8 cellular contexts compared by ENCODE assay signal in the genomic region with DNA sequence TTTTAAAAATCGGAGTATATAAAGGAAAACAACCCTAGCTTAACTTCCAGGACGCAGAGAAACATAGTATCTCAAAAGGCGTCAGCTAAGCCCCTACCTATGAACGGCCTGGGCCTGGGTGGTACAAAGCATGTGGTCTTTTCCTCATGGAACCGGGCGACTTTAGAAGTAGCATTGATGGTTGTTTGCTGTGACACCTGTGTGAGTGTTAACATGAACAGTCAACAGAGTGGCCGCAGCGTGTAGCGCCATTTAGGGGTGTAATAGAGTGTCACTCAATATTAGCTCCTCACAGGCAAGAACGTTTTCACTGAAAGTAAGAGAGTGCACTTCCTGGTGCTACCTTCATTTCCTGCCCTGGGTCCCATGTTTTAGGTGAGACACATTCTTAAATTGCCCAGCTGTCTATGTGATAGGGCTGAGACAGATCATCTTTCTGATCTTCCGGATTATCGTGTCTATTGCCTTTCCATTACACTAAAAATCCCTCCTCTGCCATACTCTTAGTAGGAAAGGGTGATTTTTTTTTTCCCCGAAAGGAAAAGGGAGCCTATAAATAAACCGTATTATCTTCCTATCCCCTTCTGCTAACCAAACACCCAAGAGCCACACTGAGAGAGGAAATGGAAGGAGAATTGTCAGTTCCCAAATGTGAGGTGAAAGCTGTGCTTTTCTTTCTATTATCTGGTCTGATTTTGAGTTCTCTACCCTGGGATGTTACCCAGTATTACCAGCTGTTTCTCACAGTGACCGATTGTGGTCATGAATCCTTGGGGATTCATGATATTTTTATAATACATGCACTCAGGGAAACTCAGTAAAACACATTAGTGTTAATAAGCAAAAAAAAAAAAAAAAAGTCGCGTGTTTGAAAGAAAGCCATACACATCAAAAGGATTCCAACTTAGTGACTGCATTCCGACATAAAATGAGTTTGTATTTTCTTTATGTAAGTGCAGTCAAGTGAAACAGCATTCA. TPM values are rescaled to one million over a fixed set of nuclear protein-coding genes. Genes with fewer than 3 reads are reported as not detected.
DNase-seq lines count a peak whose midpoint lies in the region; ATAC-seq and TF ChIP-seq lines count a peak whose summit lies in the region.

No MANE protein-coding gene starts in this region.

- peak; percentile 45 for ATAC-seq in CD4-positive, alpha-beta T cell (ENCODE audit: poor library complexity)
- ATAC-seq in GM19351 (IDR thresholded peaks at IDR 0.05; ENCODE audit: unreplicated experiment): peak; percentile 31

- POLR2A ChIA-PET in CD4-positive, alpha-beta T cell (lab: Charles Lee): interaction anchor here (0.6 to 3.4 kb wide), 13 partner anchors 11 to 1625 kb away, joined by 3 to 36 read pairs (median 5); partner anchors contain the start of genes DCAF17, METTL8 and TLK1

- H3K4me3 ChIP-seq in iPS-15b (ENCODE audit: low read depth, low read length): peak overlapping the region; percentile 94

- no peaks in the 10 kb centered on the region for H3K27me3 ChIP-seq in CD4-positive, alpha-beta T cell (ENCODE audit: control insufficient read depth, insufficient read depth, low read length)
- no peaks in the 10 kb centered on the region for H3K27me3 ChIP-seq in iPS-15b (ENCODE audit: control insufficient read depth, insufficient read depth, low read length)

- DNase-seq in CD4-positive, alpha-beta T cell: peak; percentile 23 to 65 (median 48)
- DNase-seq in SK-N-DZ (ENCODE audit: low spot score) (peak; percentile 20), NCI-H187 (lab: John Stamatoyannopoulos, UW) (no peak)
- DNase-seq in activated naive CD8-positive, alpha-beta T cell treated with anti-CD3 and anti-CD28 coated beads for 36 hours: peak; percentile 61
- DNase-seq in stimulated activated CD4-positive, alpha-beta T cell treated with anti-CD3 and anti-CD28 coated beads, Interleukin-12 subunit alpha, Interleukin-12 subunit beta, amount 100 ng/mL, for 48 hours (ENCODE audit: low read depth in 2 of 3, low spot score in 1 of 3): peak; percentile 26 to 51 (median 42)

- H3K36me3 ChIP-seq in iPS-15b (ENCODE audit: control insufficient read depth, insufficient read depth, low read length): no peaks in the 10 kb centered on the region

- H3K27ac Mint-ChIP-seq in CD4-positive, alpha-beta T cell: peak overlapping the region; percentile 94
- H3K27ac Mint-ChIP-seq in IgD-negative memory B cell: peak overlapping the region; percentile 91 to 92 (median 92)
- peak overlapping the region; percentile 96 for H3K27ac Mint-ChIP-seq in activated naive CD8-positive, alpha-beta T cell treated with anti-CD3 and anti-CD28 coated beads for 36 hours

- no peaks in the 10 kb centered on the region for H3K9me3 ChIP-seq in CD4-positive, alpha-beta T cell (ENCODE audit: control insufficient read depth, low read length)
- no peaks in the 10 kb centered on the region for H3K9me3 ChIP-seq in iPS-15b (ENCODE audit: control insufficient read depth, insufficient read depth, low read length)

- H3K9me3 Mint-ChIP-seq in CD4-positive, alpha-beta T cell: no peaks in the 10 kb centered on the region
- H3K9me3 Mint-ChIP-seq in IgD-negative memory B cell: peaks cover 0 to 2% (median 0%) of the 10 kb centered on the region in 3 donors
- H3K9me3 Mint-ChIP-seq in activated naive CD8-positive, alpha-beta T cell treated with anti-CD3 and anti-CD28 coated beads for 36 hours: peaks cover 3% of the 10 kb centered on the region

- TF ChIP-seq CTCF in CD4-positive, alpha-beta T cell (IDR thresholded peaks at IDR 0.05): no peak

- H3K9ac ChIP-seq in iPS-15b (ENCODE audit: low read depth, low read length): peak overlapping the region; percentile 95

- peaks cover 62% of the 10 kb centered on the region for H3K4me1 Mint-ChIP-seq in CD4-positive, alpha-beta T cell (ENCODE audit: low read depth)
- H3K4me1 Mint-ChIP-seq in IgD-negative memory B cell: peaks cover 22 to 29% (median 28%) of the 10 kb centered on the region in 3 donors
- peaks cover 36% of the 10 kb centered on the region for H3K4me1 Mint-ChIP-seq in activated naive CD8-positive, alpha-beta T cell treated with anti-CD3 and anti-CD28 coated beads for 36 hours

- intact Hi-C loops in CD4-positive, alpha-beta T cell (cut with DNase I, micrococcal nuclease): loop anchor here (5.0 to 10.0 kb wide), 3 partner anchors 37 to 1064 kb away; partner anchors contain the start of genes ERICH2 (in 1 of the 2) and METAP1D (in 1 of the 2)

- CTCF ChIA-PET in CD4-positive, alpha-beta T cell (lab: Charles Lee): interaction anchor here (0.9 to 3.4 kb wide), 6 partner anchors 22 to 992 kb away, joined by 3 to 43 read pairs (median 20); partner anchors contain the start of genes DCAF17, HAT1 and METTL8

- peaks cover 45% of the 10 kb centered on the region for H3K36me3 Mint-ChIP-seq in CD4-positive, alpha-beta T cell (ENCODE audit: low read depth)
- no peaks in the 10 kb centered on the region for H3K36me3 Mint-ChIP-seq in IgD-negative memory B cell
- peaks cover 25% of the 10 kb centered on the region for H3K36me3 Mint-ChIP-seq in activated naive CD8-positive, alpha-beta T cell treated with anti-CD3 and anti-CD28 coated beads for 36 hours

- H3K27ac ChIP-seq in CD4-positive, alpha-beta T cell (ENCODE audit: low read depth, low read length): peak overlapping the region; percentile 86

- H3K27me3 Mint-ChIP-seq in CD4-positive, alpha-beta T cell: no peaks in the 10 kb centered on the region
- H3K27me3 Mint-ChIP-seq in IgD-negative memory B cell: no peaks in the 10 kb centered on the region
- H3K27me3 Mint-ChIP-seq in activated naive CD8-positive, alpha-beta T cell treated with anti-CD3 and anti-CD28 coated beads for 36 hours: no peaks in the 10 kb centered on the region

- peaks cover 4% of the 10 kb centered on the region for H3K4me1 ChIP-seq in iPS-15b (ENCODE audit: control insufficient read depth, insufficient read depth, low read length)

- H3K4me3 Mint-ChIP-seq in CD4-positive, alpha-beta T cell: peak overlapping the region; percentile 97
- peak overlapping the region; percentile 88 to 96 (median 94) for H3K4me3 Mint-ChIP-seq in IgD-negative memory B cell
- H3K4me3 Mint-ChIP-seq in activated naive CD8-positive, alpha-beta T cell treated with anti-CD3 and anti-CD28 coated beads for 36 hours: peak overlapping the region; percentile 95

RNA-seq across cellular contexts. Expression of gene GORASP2, which starts 1.4 kb away (rescaled TPM):
- total RNA-seq in CD4-positive, alpha-beta T cell: 10 to 100 TPM; 87.3 to 95.7 TPM
- 74.1 TPM for polyA plus RNA-seq in IgD-negative memory B cell
- 35.8 and 42.4 TPM in 2 replicates for polyA plus RNA-seq in SK-N-DZ (2014; cell fraction: cytosol; rRNA removed)
- 11.0 and 23.8 TPM in 2 replicates for polyA plus RNA-seq in SK-N-DZ (2014; cell fraction: nucleus; rRNA removed)
- total RNA-seq in activated naive CD8-positive, alpha-beta T cell treated with anti-CD3 and anti-CD28 coated beads for 36 hours: 10 to 100 TPM; 84.5 to 95.0 TPM

Comparison
In these comparisons a context has a peak if more than half of its experiments do, and no peak if none do; other contexts are left out.
1. DNase-seq: peak in CD4-positive, alpha-beta T cell (10 of 10), SK-N-DZ (single experiment), activated naive CD8-positive, alpha-beta T cell treated with anti-CD3 and anti-CD28 coated beads for 36 hours (single experiment) and stimulated activated CD4-positive, alpha-beta T cell treated with anti-CD3 and anti-CD28 coated beads, Interleukin-12 subunit alpha, Interleukin-12 subunit beta, amount 100 ng/mL, for 48 hours (3 of 3); none in NCI-H187 (0 of 2).
2. Peak in every context shown above with its lines, with median percentiles within 50 percentile points of each other: H3K27ac Mint-ChIP-seq and H3K4me3 Mint-ChIP-seq.